In the genomic region with DNA sequence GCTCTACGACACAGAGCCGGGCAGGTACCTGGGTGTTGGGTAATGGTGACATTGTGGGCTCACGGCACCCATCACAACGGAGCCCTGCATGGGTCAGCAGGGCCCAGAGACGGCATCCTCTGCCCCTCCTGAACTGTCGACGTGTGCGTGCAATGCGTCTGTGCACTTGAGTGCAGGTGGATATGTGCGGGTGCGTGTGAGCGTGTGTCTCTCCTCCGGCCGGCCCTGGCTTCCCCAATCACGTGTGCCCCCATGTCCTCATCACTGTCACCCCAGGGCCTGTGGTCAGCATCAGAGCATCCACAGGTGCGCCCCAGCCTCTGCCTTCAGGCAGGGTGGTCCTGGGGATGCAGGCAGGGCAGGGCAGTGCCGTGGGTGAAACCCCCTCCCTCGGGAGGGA, we compare ENCODE assay signal across 1 cellular context.
TF ChIP-seq lines count a peak whose summit lies in the region.

No MANE protein-coding gene starts in this region.

TF ChIP-seq in IMR-90, 13 proteins besides CTCF, POLR2A, EP300 and RAD21 (continued from another document):
- TF ChIP-seq NFE2L2 (IDR thresholded peaks at IDR 0.05; ENCODE audit: low read depth, low read length) (no peak), MAZ (IDR thresholded peaks at IDR 0.05; ENCODE audit: borderline replicate concordance, low read depth, low read length) (no peak)
